14 cellular contexts compared by ENCODE assay signal in genomic region chr13:73429691-73430090, GRCh38.
A peak's percentile ranks its signal among the peaks of the same experiment; 100 is the strongest.
DNase-seq lines count a peak whose midpoint lies in the region; TF ChIP-seq lines count a peak whose summit lies in the region.
"Had no signal": no experiment of that assay in that cellular context is flagged by ENCODE, and none has a peak within 500 bp of the region (broad histone marks: within the 10 kb centered on the region; RNA-seq: fewer than 3 reads in every experiment).

No MANE protein-coding gene starts in this region.

- no peak overlapping the region for H3K4me3 ChIP-seq in epithelial cell of esophagus (ENCODE audit: low read length)
- H3K4me3 ChIP-seq in mucosa of stomach (ENCODE audit: low read length), result peak overlapping the region; percentile 18
- H3K4me3 ChIP-seq: tibial nerve had no signal

- H3K4me1 ChIP-seq in mucosa of stomach (ENCODE audit: control insufficient read depth, insufficient read depth, low read length), result peaks cover 25% of the 10 kb centered on the region
- H3K4me1 ChIP-seq: tibial nerve had no signal

- no peaks in the 10 kb centered on the region for H3K36me3 ChIP-seq in mucosa of stomach (ENCODE audit: control insufficient read depth, insufficient read depth, low read length)
- H3K36me3 ChIP-seq: tibial nerve had no signal

- in situ Hi-C loops in Caki2 (cut with HindIII; ENCODE audit: low pct_unique_long_range_greater_than_20kb, low sequenced_read_pairs), result no loop called here

- peak overlapping the region; percentile 48 for H3K9ac ChIP-seq in mucosa of stomach (ENCODE audit: low read length)

- H3K27me3 ChIP-seq in mucosa of stomach (ENCODE audit: control insufficient read depth, insufficient read depth, low read length), result no peaks in the 10 kb centered on the region
- H3K27me3 ChIP-seq: tibial nerve had no signal

- H3K9me3 ChIP-seq in mucosa of stomach (ENCODE audit: control insufficient read depth, low read length), result no peaks in the 10 kb centered on the region
- H3K9me3 ChIP-seq: tibial nerve had no signal

- peak; percentile 34 for DNase-seq in Caki2 (ENCODE audit: low read depth)
- peak; percentile 40 for DNase-seq in NCI-H226
- DNase-seq in epithelial cell of esophagus (ENCODE audit: low read depth), result peak; percentile 93
- DNase-seq in AG08395 (ENCODE audit: low spot score), result no peak
- no peak for DNase-seq in NCI-H524 (lab: John Stamatoyannopoulos, UW)
- no peak for DNase-seq in mesenteric fat pad (ENCODE audit: low spot score)
- no peak for DNase-seq in HuH-7.5 (ENCODE audit: low spot score)
- DNase-seq: activated naive CD8-positive, alpha-beta T cell treated with anti-CD3 and anti-CD28 coated beads, Interleukin-2, amount 50 U/mL, for 24 hours; activated T-cell treated with anti-CD3 and anti-CD28 coated beads, Interleukin-2, amount 50 U/mL, for 24 hours; effector CD4-positive, alpha-beta T cell; left ventricle myocardium superior; MV-4-11 had no signal

- no peak for TF ChIP-seq CTCF in epithelial cell of esophagus (IDR thresholded peaks at IDR 0.05; ENCODE audit: insufficient read depth, low read depth, low read length, missing control alignments)

Comparison
In these comparisons a context has a peak if more than half of its experiments do, and no peak if none do; other contexts are left out.
1. DNase-seq: peak in Caki2 (single experiment), NCI-H226 (single experiment) and epithelial cell of esophagus (single experiment); none in AG08395 (single experiment), NCI-H524 (0 of 2), mesenteric fat pad (single experiment) and HuH-7.5 (single experiment).